Comparison of ENCODE assay signal across 17 cellular contexts in the genomic region with DNA sequence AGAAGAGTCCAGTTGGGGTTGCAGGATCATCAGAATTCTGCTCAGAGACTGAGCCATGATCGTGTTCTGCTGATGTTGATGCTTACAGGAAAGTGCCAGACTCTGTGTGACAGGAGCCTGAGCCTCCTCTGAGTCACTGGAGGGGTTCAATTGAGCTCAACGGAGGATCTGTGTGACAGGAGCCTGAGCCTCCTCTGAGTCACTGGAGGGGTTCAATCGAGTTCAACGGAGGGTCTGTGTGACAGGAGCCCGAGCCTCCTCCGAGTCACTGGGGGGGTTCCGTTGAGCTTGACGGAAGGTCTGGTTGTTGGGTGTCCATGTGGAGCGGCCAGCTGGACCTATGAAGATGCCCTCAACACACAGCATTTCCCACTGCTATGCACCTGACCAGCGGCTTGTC. TPM values are rescaled to one million over a fixed set of nuclear protein-coding genes. Genes with fewer than 3 reads are reported as not detected.
"Had no signal": no experiment of that assay in that cellular context is flagged by ENCODE, and none has a peak within 500 bp of the region (broad histone marks: within the 10 kb centered on the region; RNA-seq: fewer than 3 reads in every experiment).

No MANE protein-coding gene starts in this region.

RNA-seq across cellular contexts. Expression of a gene that starts 6.5 kb away (rescaled TPM):
- total RNA-seq: natural killer cell, osteoblast, ovary, progenitor cell of endocrine pancreas, psoas muscle, renal cortical epithelial cell, right cardiac atrium, right lobe of liver, smooth muscle cell, spleen, suprapubic skin, transverse colon, upper lobe of right lung, urinary bladder, uterus had no signal
- polyA plus RNA-seq: neural cell, ovary, psoas muscle, right cardiac atrium, smooth muscle cell, spleen, urinary bladder had no signal

RNA-seq across cellular contexts. Expression of a gene that starts 27.2 kb away (rescaled TPM):
- total RNA-seq: natural killer cell, occipital lobe, osteoblast, psoas muscle, renal cortical epithelial cell, right cardiac atrium, smooth muscle cell, spleen, transverse colon, upper lobe of right lung, urinary bladder had no signal
- polyA plus RNA-seq: neural cell, ovary, psoas muscle, right cardiac atrium, smooth muscle cell, spleen, urinary bladder had no signal
